11 cellular contexts compared by ENCODE assay signal in genomic region chr5:65825388-65826328, GRCh38.
A peak's percentile ranks its signal among the peaks of the same experiment; 100 is the strongest.
DNase-seq lines count a peak whose midpoint lies in the region; ATAC-seq and TF ChIP-seq lines count a peak whose summit lies in the region.
"Had no signal": no experiment of that assay in that cellular context is flagged by ENCODE, and none has a peak within 500 bp of the region (broad histone marks: within the 10 kb centered on the region; RNA-seq: fewer than 3 reads in every experiment).

No MANE protein-coding gene starts in this region.

- ATAC-seq in GM18868 (IDR thresholded peaks at IDR 0.05; ENCODE audit: unreplicated experiment) = peak; percentile 84
- peak; percentile 77 for ATAC-seq in HG02610 (IDR thresholded peaks at IDR 0.05; ENCODE audit: unreplicated experiment)
- ATAC-seq in left lung = no peak

- H3K4me2 ChIP-seq in Loucy (ENCODE audit: low read depth, low read length, poor library complexity, severe bottlenecking) (peak overlapping the region; percentile 64), hepatocyte (no peak overlapping the region)

- H3F3A ChIP-seq in Loucy (ENCODE audit: low read depth) = peaks cover 4% of the 10 kb centered on the region; the same call in 1 of the 2 replicates

- H3K27me3 ChIP-seq in Loucy (ENCODE audit: insufficient read depth, low read length, poor library complexity, severe bottlenecking) = no peaks in the 10 kb centered on the region
- H3K27me3 ChIP-seq in hepatocyte = no peaks in the 10 kb centered on the region
- no peaks in the 10 kb centered on the region for H3K27me3 ChIP-seq in left lung

- DNase-seq in hepatocyte (ENCODE audit: low spot score) (peak; percentile 26), left lung (no peak), NK-92 (lab: John Stamatoyannopoulos, UW; ENCODE audit: unreplicated experiment) (no peak), NCI-H2171 (lab: John Stamatoyannopoulos, UW) (no peak)
- DNase-seq in activated CD8-positive, alpha-beta memory T cell treated with anti-CD3 and anti-CD28 coated beads for 24 hours = no peak
- DNase-seq: activated CD4-positive, alpha-beta T cell treated with anti-CD3 and anti-CD28 coated beads for 4 hours; hippocampal formation; NCI-H526 had no signal

- TF ChIP-seq CTCF in Loucy (conservative IDR thresholded peaks at IDR 0.05; ENCODE audit: low read length) (no peak), hepatocyte (IDR thresholded peaks at IDR 0.05; ENCODE audit: poor library complexity) (no peak), left lung (IDR thresholded peaks at IDR 0.05) (no peak)

- H3K9me3 ChIP-seq in Loucy (ENCODE audit: insufficient read depth, low read depth, low read length) (no peaks in the 10 kb centered on the region), hepatocyte (ENCODE audit: low read depth) (no peaks in the 10 kb centered on the region), left lung (no peaks in the 10 kb centered on the region)

- intact Hi-C loops in left lung (cut with DNase I) = no loop called here

- H4K20me1 ChIP-seq in Loucy (ENCODE audit: insufficient read depth, low read length, poor library complexity, severe bottlenecking) (no peaks in the 10 kb centered on the region), hepatocyte (ENCODE audit: insufficient read depth, poor library complexity, severe bottlenecking) (no peaks in the 10 kb centered on the region)

- H3K9ac ChIP-seq in Loucy (ENCODE audit: low read depth, low read length, poor library complexity, severe bottlenecking) = no peak overlapping the region

- H3K9me2 ChIP-seq in Loucy (replicated peaks; ENCODE audit: low read depth, low read length) = no peaks in the 10 kb centered on the region
- H3K9me2 ChIP-seq in hepatocyte (replicated peaks; ENCODE audit: insufficient read depth) = no peaks in the 10 kb centered on the region

- H3K4me3 ChIP-seq in Loucy (ENCODE audit: low read length, poor library complexity, severe bottlenecking) = peak overlapping the region; percentile 45
- no peak overlapping the region for H3K4me3 ChIP-seq in hepatocyte
- H3K4me3 ChIP-seq in left lung = no peak overlapping the region

- 69% methylated on average over 6 of the region's 6 CpGs for WGBS in hepatocyte (ENCODE audit: low lambda C conversion rate, missing lambda C conversion rate)

- H3K27ac ChIP-seq in hepatocyte (peak overlapping the region; percentile 89), left lung (no peak overlapping the region)

- peak overlapping the region; percentile 33; the same call in 1 of the 2 replicates for H2AFZ ChIP-seq in Loucy (ENCODE audit: low read length)
- no peak overlapping the region for H2AFZ ChIP-seq in hepatocyte

- H3K4me1 ChIP-seq in Loucy (ENCODE audit: insufficient read depth, low read length, poor library complexity, severe bottlenecking) (peaks cover 17% of the 10 kb centered on the region), hepatocyte (ENCODE audit: insufficient read depth) (peaks cover 26% of the 10 kb centered on the region), left lung (peaks cover 0 to 9% of the 10 kb centered on the region in 2 donors)

- H3K36me3 ChIP-seq in Loucy (ENCODE audit: insufficient read depth, low read length) = no peaks in the 10 kb centered on the region
- H3K36me3 ChIP-seq in hepatocyte (replicated peaks; ENCODE audit: insufficient read depth, low read depth) = no peaks in the 10 kb centered on the region
- H3K36me3 ChIP-seq in left lung = no peaks in the 10 kb centered on the region

- H3K79me2 ChIP-seq in Loucy (ENCODE audit: insufficient read depth, low read length) (no peaks in the 10 kb centered on the region), hepatocyte (no peaks in the 10 kb centered on the region)
